23 cellular contexts compared by ENCODE assay signal in genomic region chr6:11153447-11153846, GRCh38. TPM values are rescaled to one million over a fixed set of nuclear protein-coding genes. Genes with fewer than 3 reads are reported as not detected.
DNase-seq lines count a peak whose midpoint lies in the region; ATAC-seq and TF ChIP-seq lines count a peak whose summit lies in the region.
"Had no signal": no experiment of that assay in that cellular context is flagged by ENCODE, and none has a peak within 500 bp of the region (broad histone marks: within the 10 kb centered on the region; RNA-seq: fewer than 3 reads in every experiment).

No MANE protein-coding gene starts in this region.

- H3K9me3 Mint-ChIP-seq in activated T-cell treated with anti-CD3 and anti-CD28 coated beads, Interleukin-2, amount 50 U/mL, for 4 hours = peaks cover 5% of the 10 kb centered on the region

- no peak for TF ChIP-seq POLR2A in body of pancreas (IDR thresholded peaks at IDR 0.05)

- no peak overlapping the region for H3K27ac ChIP-seq in smooth muscle cell (ENCODE audit: low read depth)
- H3K27ac ChIP-seq in body of pancreas = no peak overlapping the region
- H3K27ac ChIP-seq: brain microvascular endothelial cell, HL-60, SK-N-MC had no signal

- H3K9ac ChIP-seq in endocrine pancreas (ENCODE audit: control insufficient read depth, insufficient read depth, low read length) = no peak overlapping the region
- H3K9ac ChIP-seq in smooth muscle cell (ENCODE audit: low read depth) = no peak overlapping the region

- H3K79me2 ChIP-seq in smooth muscle cell (ENCODE audit: low read depth) = no peaks in the 10 kb centered on the region

- no peaks in the 10 kb centered on the region for H3F3A ChIP-seq in smooth muscle cell (ENCODE audit: low read depth)

- H4K20me1 ChIP-seq in smooth muscle cell (ENCODE audit: low read depth) = no peaks in the 10 kb centered on the region

- H3K27me3 Mint-ChIP-seq in activated T-cell treated with anti-CD3 and anti-CD28 coated beads, Interleukin-2, amount 50 U/mL, for 4 hours (ENCODE audit: low read depth) = peaks cover 8% of the 10 kb centered on the region
- H3K27me3 Mint-ChIP-seq in T-helper 17 cell = no peaks in the 10 kb centered on the region

- DNase-seq in activated T-cell treated with anti-CD3 and anti-CD28 coated beads, Interleukin-2, amount 50 U/mL, for 4 hours = no peak
- no peak for DNase-seq in activated T-cell treated with anti-CD3 and anti-CD28 coated beads, Interleukin-2, amount 50 U/mL, for 48 hours
- DNase-seq in T-helper 17 cell = no peak
- no peak for DNase-seq in smooth muscle cell (lab: John Stamatoyannopoulos, UW; ENCODE audit: unreplicated experiment)
- DNase-seq in body of pancreas = no peak
- DNase-seq: ACHN; brain microvascular endothelial cell; CD4-positive, CD25-positive, alpha-beta regulatory T cell; cortex of kidney; DMS79 treated with DMSO at 0.1 percent for 48 hours; foreskin fibroblast; IMR-90; midbrain; NCI-H187 treated with DMSO at 0.1 percent for 48 hours; NCI-H226; nucleus accumbens; stomach had no signal

- H3K36me3 Mint-ChIP-seq in activated T-cell treated with anti-CD3 and anti-CD28 coated beads, Interleukin-2, amount 50 U/mL, for 4 hours (ENCODE audit: insufficient read depth) = peaks cover 2% of the 10 kb centered on the region
- H3K36me3 Mint-ChIP-seq in T-helper 17 cell (ENCODE audit: low read depth) = peaks cover 4% of the 10 kb centered on the region

- H3K9me3 ChIP-seq in T-helper 17 cell (ENCODE audit: control insufficient read depth, low read length, poor library complexity, severe bottlenecking) (no peaks in the 10 kb centered on the region), endocrine pancreas (ENCODE audit: control insufficient read depth, low read length) (no peaks in the 10 kb centered on the region), smooth muscle cell (replicated peaks; ENCODE audit: low read depth) (no peaks in the 10 kb centered on the region), body of pancreas (no peaks in the 10 kb centered on the region)
- H3K9me3 ChIP-seq: stomach had no signal

- ATAC-seq in activated T-cell treated with anti-CD3 and anti-CD28 coated beads, Interleukin-2, amount 50 U/mL, for 4 hours = no peak
- no peak for ATAC-seq in T-helper 17 cell
- no peak for ATAC-seq in HG03175 (IDR thresholded peaks at IDR 0.05; ENCODE audit: unreplicated experiment)
- no peak for ATAC-seq in body of pancreas
- ATAC-seq in HG02763 (IDR thresholded peaks at IDR 0.05; ENCODE audit: unreplicated experiment) = no peak

- H3K36me3 ChIP-seq in endocrine pancreas (ENCODE audit: control insufficient read depth, insufficient read depth, low read length) (no peaks in the 10 kb centered on the region), smooth muscle cell (ENCODE audit: low read depth) (no peaks in the 10 kb centered on the region), body of pancreas (replicated peaks in 1 of 2; ENCODE audit: insufficient read depth in 1 of 2, low read depth in 2 of 2) (no peaks in the 10 kb centered on the region)
- H3K36me3 ChIP-seq: brain microvascular endothelial cell, stomach had no signal

- peak overlapping the region; percentile 83 for H2AFZ ChIP-seq in smooth muscle cell (ENCODE audit: low read depth)

- 95% methylated on average over 6 of the region's 6 CpGs for WGBS in smooth muscle cell (ENCODE audit: low lambda C conversion rate)
- 95% methylated on average over 6 of the region's 6 CpGs for WGBS in body of pancreas, 2 donors

- H3K27me3 ChIP-seq in endocrine pancreas (ENCODE audit: control insufficient read depth, insufficient read depth, low read length) (no peaks in the 10 kb centered on the region), smooth muscle cell (ENCODE audit: low read depth) (no peaks in the 10 kb centered on the region), body of pancreas (peaks cover 0 to 5% of the 10 kb centered on the region in 2 donors)
- H3K27me3 ChIP-seq: brain microvascular endothelial cell, stomach had no signal

- H3K4me1 ChIP-seq in endocrine pancreas (ENCODE audit: control insufficient read depth, insufficient read depth, low read length) (no peaks in the 10 kb centered on the region), smooth muscle cell (ENCODE audit: low read depth) (no peaks in the 10 kb centered on the region), body of pancreas (no peaks in the 10 kb centered on the region)
- H3K4me1 ChIP-seq: stomach had no signal

- H3K4me3 Mint-ChIP-seq in activated T-cell treated with anti-CD3 and anti-CD28 coated beads, Interleukin-2, amount 50 U/mL, for 4 hours = peak overlapping the region; percentile 73
- peak overlapping the region; percentile 70 for H3K4me3 Mint-ChIP-seq in T-helper 17 cell

- peaks cover 7% of the 10 kb centered on the region for H3K4me1 Mint-ChIP-seq in activated T-cell treated with anti-CD3 and anti-CD28 coated beads, Interleukin-2, amount 50 U/mL, for 4 hours (ENCODE audit: low read depth)
- peaks cover 10% of the 10 kb centered on the region for H3K4me1 Mint-ChIP-seq in T-helper 17 cell

- TF ChIP-seq CTCF in smooth muscle cell (IDR thresholded peaks at IDR 0.05; ENCODE audit: borderline replicate concordance, insufficient read depth, poor library complexity, severe bottlenecking) = no peak
- no peak for TF ChIP-seq CTCF in body of pancreas (IDR thresholded peaks at IDR 0.05)

- peak overlapping the region; percentile 80 for H3K4me2 ChIP-seq in smooth muscle cell

- H3K27ac Mint-ChIP-seq in T-helper 17 cell = no peak overlapping the region

- intact Hi-C loops in body of pancreas (cut with DNase I) = no loop called here

- H3K4me3 ChIP-seq in endocrine pancreas (ENCODE audit: control insufficient read depth, insufficient read depth, low read length) (peak overlapping the region; percentile 45), smooth muscle cell (no peak overlapping the region), body of pancreas (no peak overlapping the region)
- H3K4me3 ChIP-seq: SK-N-MC had no signal

RNA-seq across cellular contexts. Expression of gene ERVFRD-1, which starts 41.9 kb away (rescaled TPM):
- not detected for total RNA-seq in activated T-cell treated with anti-CD3 and anti-CD28 coated beads, Interleukin-2, amount 50 U/mL, for 4 hours
- total RNA-seq in T-helper 17 cell (not detected), smooth muscle cell (0.09 TPM in 1 of 2 replicates, not detected in the other), body of pancreas (not detected)
- polyA plus RNA-seq in smooth muscle cell = 0.38 TPM in 1 of 2 replicates, not detected in the other
- total RNA-seq: CD4-positive, CD25-positive, alpha-beta regulatory T cell; H4; IMR-90 had no signal
- polyA plus RNA-seq: IMR-90 had no signal

RNA-seq across cellular contexts. Expression of gene SMIM13, which starts 59.8 kb away (rescaled TPM):
- 10 to 100 TPM; 13.7 to 15.2 (median 14.9) TPM for total RNA-seq in activated T-cell treated with anti-CD3 and anti-CD28 coated beads, Interleukin-2, amount 50 U/mL, for 4 hours
- total RNA-seq in T-helper 17 cell (10 to 100 TPM in 1 of 2 donors, 1 to 10 TPM in 1; 7.5 to 10.1 TPM), smooth muscle cell (17.7 and 23.9 TPM in 2 replicates), body of pancreas (1 to 10 TPM; 4.4 to 5.6 TPM)
- polyA plus RNA-seq in smooth muscle cell = 9.8 and 11.6 TPM in 2 replicates
